In the genomic region with DNA sequence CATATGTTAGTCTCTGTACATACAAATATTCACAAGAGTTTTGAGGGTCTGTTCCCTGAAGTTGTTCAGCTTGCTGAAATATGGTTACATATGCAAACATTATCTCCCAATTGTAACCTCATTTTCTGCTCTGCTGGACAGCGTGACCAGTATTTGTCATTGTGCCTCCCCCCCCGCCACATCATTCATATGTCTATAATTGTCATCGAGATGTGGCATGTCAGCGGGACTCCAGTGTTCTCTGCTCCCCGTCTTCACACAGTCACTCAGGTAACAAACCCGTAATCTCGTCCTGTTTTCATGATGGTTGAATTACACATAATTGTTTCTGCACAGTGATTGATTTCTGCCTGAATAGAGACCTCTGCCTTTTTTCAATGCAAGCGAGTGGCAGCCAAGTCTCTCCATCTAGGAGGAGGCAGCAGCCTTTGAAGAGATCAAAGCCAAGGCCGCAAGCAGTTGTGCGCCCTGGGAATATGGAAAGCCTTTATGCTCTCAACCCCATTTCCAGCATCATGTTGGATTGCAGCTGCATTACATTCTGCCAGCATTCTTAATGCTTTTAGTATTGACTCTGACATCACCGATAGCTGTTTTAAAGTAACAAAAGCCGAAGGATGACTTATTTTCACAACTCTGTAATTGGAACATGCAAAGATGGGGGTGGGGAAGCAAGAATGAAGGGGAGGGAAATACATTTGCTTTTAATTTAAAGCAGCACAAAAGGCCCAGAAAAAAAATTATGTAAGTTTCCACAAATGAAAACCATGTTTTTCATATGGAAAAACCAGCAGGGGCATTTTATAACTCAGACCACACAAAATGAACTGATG, we compare ENCODE assay signal across 13 cellular contexts. TPM values are rescaled to one million over a fixed set of nuclear protein-coding genes. Genes with fewer than 3 reads are reported as not detected.
DNase-seq lines count a peak whose midpoint lies in the region; ATAC-seq and TF ChIP-seq lines count a peak whose summit lies in the region.
"Had no signal": no experiment of that assay in that cellular context is flagged by ENCODE, and none has a peak within 500 bp of the region (broad histone marks: within the 10 kb centered on the region; RNA-seq: fewer than 3 reads in every experiment).

No MANE protein-coding gene starts in this region.

- TF ChIP-seq CTCF in nephron progenitor cell (IDR thresholded peaks at IDR 0.05) = no peak

- H3K9me3 Mint-ChIP-seq in T-helper 2 cell treated with Interferon-gamma antibody and Interleukin-4, amounts not matched to agents 5 μg/mL and 100 μg/mL, for 36 hours = no peaks in the 10 kb centered on the region
- H3K9me3 Mint-ChIP-seq in activated CD4-positive, alpha-beta memory T cell treated with anti-CD3 and anti-CD28 coated beads, Interleukin-2, amount 10 ng/mL, durations not matched to agents 7 days and 5 days = no peaks in the 10 kb centered on the region
- H3K9me3 Mint-ChIP-seq in nephron progenitor cell = no peaks in the 10 kb centered on the region
- H3K9me3 Mint-ChIP-seq: WTC11 had no signal

- peaks cover 76% of the 10 kb centered on the region for H3K4me1 Mint-ChIP-seq in T-helper 2 cell treated with Interferon-gamma antibody and Interleukin-4, amounts not matched to agents 5 μg/mL and 100 μg/mL, for 36 hours (ENCODE audit: low read depth)
- H3K4me1 Mint-ChIP-seq in activated CD4-positive, alpha-beta memory T cell treated with anti-CD3 and anti-CD28 coated beads, Interleukin-2, amount 10 ng/mL, durations not matched to agents 7 days and 5 days = peaks cover 74% of the 10 kb centered on the region
- peaks cover 91% of the 10 kb centered on the region for H3K4me1 Mint-ChIP-seq in nephron progenitor cell

- no peak for DNase-seq in T-helper 2 cell treated with Interferon-gamma antibody and Interleukin-4, amounts not matched to agents 5 μg/mL and 100 μg/mL, for 36 hours (ENCODE audit: low spot score)
- DNase-seq in T-helper 2 cell = no peak
- no peak for DNase-seq in activated CD4-positive, alpha-beta memory T cell treated with anti-CD3 and anti-CD28 coated beads, Interleukin-2, amount 10 ng/mL, durations not matched to agents 7 days and 5 days
- DNase-seq in nephron progenitor cell = peak; percentile 39
- no peak for DNase-seq in DMS114 treated with DMSO at 0.1 percent for 48 hours (lab: John Stamatoyannopoulos, UW; ENCODE audit: unreplicated experiment)
- no peak for DNase-seq in NCI-H1694 (lab: John Stamatoyannopoulos, UW)
- DNase-seq in OCI-M2 (lab: John Stamatoyannopoulos, UW; ENCODE audit: unreplicated experiment) = no peak
- DNase-seq: anterior cingulate cortex, GF-D8 had no signal

- POLR2A ChIA-PET in activated CD4-positive, alpha-beta memory T cell treated with anti-CD3 and anti-CD28 coated beads, Interleukin-2, amount 10 ng/mL, durations not matched to agents 7 days and 5 days (lab: Charles Lee) = interaction anchor here (1.1 to 1.4 kb wide), 2 partner anchors 25 to 33 kb away, joined by 3 to 5 read pairs; no protein-coding TSS in a partner anchor

- H3K4me3 Mint-ChIP-seq in T-helper 2 cell treated with Interferon-gamma antibody and Interleukin-4, amounts not matched to agents 5 μg/mL and 100 μg/mL, for 36 hours = peak overlapping the region; percentile 64
- peak overlapping the region; percentile 41 for H3K4me3 Mint-ChIP-seq in activated CD4-positive, alpha-beta memory T cell treated with anti-CD3 and anti-CD28 coated beads, Interleukin-2, amount 10 ng/mL, durations not matched to agents 7 days and 5 days
- peak overlapping the region; percentile 66 for H3K4me3 Mint-ChIP-seq in nephron progenitor cell
- H3K4me3 Mint-ChIP-seq: WTC11 had no signal

- H3K27me3 Mint-ChIP-seq in T-helper 2 cell treated with Interferon-gamma antibody and Interleukin-4, amounts not matched to agents 5 μg/mL and 100 μg/mL, for 36 hours (ENCODE audit: low read depth) = no peaks in the 10 kb centered on the region
- H3K27me3 Mint-ChIP-seq in activated CD4-positive, alpha-beta memory T cell treated with anti-CD3 and anti-CD28 coated beads, Interleukin-2, amount 10 ng/mL, durations not matched to agents 7 days and 5 days = no peaks in the 10 kb centered on the region
- H3K27me3 Mint-ChIP-seq in nephron progenitor cell (ENCODE audit: low read depth, poor library complexity) = no peaks in the 10 kb centered on the region

- CTCF ChIA-PET in activated CD4-positive, alpha-beta memory T cell treated with anti-CD3 and anti-CD28 coated beads, Interleukin-2, amount 10 ng/mL, durations not matched to agents 7 days and 5 days (lab: Charles Lee) = no interaction called here

- peaks cover 31% of the 10 kb centered on the region for H3K36me3 Mint-ChIP-seq in T-helper 2 cell treated with Interferon-gamma antibody and Interleukin-4, amounts not matched to agents 5 μg/mL and 100 μg/mL, for 36 hours (ENCODE audit: low read depth)
- H3K36me3 Mint-ChIP-seq in activated CD4-positive, alpha-beta memory T cell treated with anti-CD3 and anti-CD28 coated beads, Interleukin-2, amount 10 ng/mL, durations not matched to agents 7 days and 5 days (ENCODE audit: low read depth) = peaks cover 16% of the 10 kb centered on the region
- peaks cover 14% of the 10 kb centered on the region for H3K36me3 Mint-ChIP-seq in nephron progenitor cell (ENCODE audit: low read depth)
- H3K36me3 Mint-ChIP-seq: WTC11 had no signal

- H3K27ac Mint-ChIP-seq in T-helper 2 cell treated with Interferon-gamma antibody and Interleukin-4, amounts not matched to agents 5 μg/mL and 100 μg/mL, for 36 hours = peak overlapping the region; percentile 39
- H3K27ac Mint-ChIP-seq in activated CD4-positive, alpha-beta memory T cell treated with anti-CD3 and anti-CD28 coated beads, Interleukin-2, amount 10 ng/mL, durations not matched to agents 7 days and 5 days = peak overlapping the region; percentile 8
- H3K27ac Mint-ChIP-seq in nephron progenitor cell = peak overlapping the region; percentile 74
- H3K27ac Mint-ChIP-seq: WTC11 had no signal

- ATAC-seq in HG03060 (IDR thresholded peaks at IDR 0.05; ENCODE audit: low read depth, unreplicated experiment) = peak; percentile 41
- ATAC-seq: A549, HCT116, WTC11 had no signal

RNA-seq across cellular contexts. Expression of a gene that starts 27.3 kb away (rescaled TPM):
- 10 to 100 TPM; 67.4 to 68.2 TPM for total RNA-seq in activated CD4-positive, alpha-beta memory T cell treated with anti-CD3 and anti-CD28 coated beads, Interleukin-2, amount 10 ng/mL, durations not matched to agents 7 days and 5 days

Comparison
In these comparisons a context has a peak if more than half of its experiments do, and no peak if none do; other contexts are left out.
1. H3K27ac Mint-ChIP-seq: peak in every context shown above with its lines; median percentile 74 in nephron progenitor cell; 39 in T-helper 2 cell treated with Interferon-gamma antibody and Interleukin-4, amounts not matched to agents 5 μg/mL and 100 μg/mL, for 36 hours; 8 in activated CD4-positive, alpha-beta memory T cell treated with anti-CD3 and anti-CD28 coated beads, Interleukin-2, amount 10 ng/mL, durations not matched to agents 7 days and 5 days.